Comparison of ENCODE assay signal across 8 cellular contexts in the genomic region with DNA sequence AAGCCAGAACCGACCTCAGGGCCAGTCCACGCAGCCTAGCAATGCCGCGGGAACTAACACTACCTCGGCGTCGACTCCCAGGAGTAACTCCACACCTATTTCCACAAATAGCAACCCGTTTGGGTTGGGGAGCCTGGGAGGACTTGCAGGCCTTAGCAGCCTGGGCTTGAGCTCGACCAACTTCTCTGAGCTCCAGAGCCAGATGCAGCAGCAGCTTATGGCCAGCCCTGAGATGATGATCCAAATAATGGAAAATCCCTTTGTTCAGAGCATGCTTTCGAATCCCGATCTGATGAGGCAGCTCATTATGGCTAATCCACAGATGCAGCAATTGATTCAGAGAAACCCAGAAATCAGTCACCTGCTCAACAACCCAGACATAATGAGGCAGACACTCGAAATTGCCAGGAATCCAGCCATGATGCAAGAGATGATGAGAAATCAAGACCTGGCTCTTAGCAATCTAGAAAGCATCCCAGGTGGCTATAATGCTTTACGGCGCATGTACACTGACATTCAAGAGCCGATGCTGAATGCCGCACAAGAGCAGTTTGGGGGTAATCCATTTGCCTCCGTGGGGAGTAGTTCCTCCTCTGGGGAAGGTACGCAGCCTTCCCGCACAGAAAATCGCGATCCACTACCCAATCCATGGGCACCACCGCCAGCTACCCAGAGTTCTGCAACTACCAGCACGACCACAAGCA. TPM values are rescaled to one million over a fixed set of nuclear protein-coding genes. Genes with fewer than 3 reads are reported as not detected.
DNase-seq lines count a peak whose midpoint lies in the region; ATAC-seq and TF ChIP-seq lines count a peak whose summit lies in the region.

No MANE protein-coding gene starts in this region.

- H3K4me1 ChIP-seq in colonic mucosa, result no peaks in the 10 kb centered on the region

- no peak for TF ChIP-seq CTCF in colonic mucosa (IDR thresholded peaks at IDR 0.05)
- no peak for TF ChIP-seq CTCF in lower leg skin (IDR thresholded peaks at IDR 0.05)

- no peaks in the 10 kb centered on the region for H3K9me3 ChIP-seq in colonic mucosa

- H3K36me3 ChIP-seq in colonic mucosa, result no peaks in the 10 kb centered on the region

- intact Hi-C loops in colonic mucosa (cut with DNase I), result no loop called here
- intact Hi-C loops in lower leg skin (cut with DNase I; ENCODE audit: low total_unique reads), result no loop called here

- H3K4me3 ChIP-seq in colonic mucosa (peak overlapping the region; percentile 50), lower leg skin (ENCODE audit: low read depth, poor library complexity, severe bottlenecking) (peak overlapping the region; percentile 43)

- no peaks in the 10 kb centered on the region for H3K27me3 ChIP-seq in colonic mucosa

- ATAC-seq in HG03565 (IDR thresholded peaks at IDR 0.05; ENCODE audit: unreplicated experiment) (peak; percentile 8), HG03196 (IDR thresholded peaks at IDR 0.05; ENCODE audit: unreplicated experiment) (no peak)

- peak overlapping the region; percentile 86 to 89 for H3K9ac ChIP-seq in colonic mucosa (ENCODE audit: low read depth in 2 of 2, low read length in 2 of 2)

- DNase-seq in activated naive CD4-positive, alpha-beta T cell treated with Interleukin-2 at 50 U/mL for 16 hours, result peak; percentile 45
- DNase-seq in activated naive CD4-positive, alpha-beta T cell (lab: John Stamatoyannopoulos, UW), result no peak
- DNase-seq in SW480 (ENCODE audit: low spot score) (peak; percentile 17), colonic mucosa (peak; percentile 23), lower leg skin (ENCODE audit: low spot score in 2 of 2) (peak in 1 of 2 donors; percentile 12)
- DNase-seq in stimulated activated CD4-positive, alpha-beta T cell treated with anti-CD3 and anti-CD28 coated beads, Interleukin-4, amount 100 ng/mL, for 48 hours (ENCODE audit: low read depth in 2 of 2), result peak; percentile 21 to 44

- TF ChIP-seq POLR2A in lower leg skin (IDR thresholded peaks at IDR 0.05), result no peak

- WGBS in lower leg skin, 2 donors, result 4 to 36% methylated on average over 11 to 21 of the region's 23 CpGs

- peak overlapping the region; percentile 89 for H3K27ac ChIP-seq in colonic mucosa

RNA-seq across cellular contexts. Expression of a gene that starts 0.9 kb away (rescaled TPM):
- total RNA-seq in colonic mucosa, result 10 to 100 TPM; 25.8 to 28.9 TPM
- total RNA-seq in lower leg skin, result 10 to 100 TPM; 23.2 to 27.8 (median 27.6) TPM

Comparison
In these comparisons a context has a peak if more than half of its experiments do, and no peak if none do; other contexts are left out.
1. DNase-seq: peak in activated naive CD4-positive, alpha-beta T cell treated with Interleukin-2 at 50 U/mL for 16 hours (single experiment), SW480 (single experiment), colonic mucosa (single experiment) and stimulated activated CD4-positive, alpha-beta T cell treated with anti-CD3 and anti-CD28 coated beads, Interleukin-4, amount 100 ng/mL, for 48 hours (2 of 2); none in activated naive CD4-positive, alpha-beta T cell (0 of 4).